ENCODE assay signal across 1 cellular context in the genomic region with DNA sequence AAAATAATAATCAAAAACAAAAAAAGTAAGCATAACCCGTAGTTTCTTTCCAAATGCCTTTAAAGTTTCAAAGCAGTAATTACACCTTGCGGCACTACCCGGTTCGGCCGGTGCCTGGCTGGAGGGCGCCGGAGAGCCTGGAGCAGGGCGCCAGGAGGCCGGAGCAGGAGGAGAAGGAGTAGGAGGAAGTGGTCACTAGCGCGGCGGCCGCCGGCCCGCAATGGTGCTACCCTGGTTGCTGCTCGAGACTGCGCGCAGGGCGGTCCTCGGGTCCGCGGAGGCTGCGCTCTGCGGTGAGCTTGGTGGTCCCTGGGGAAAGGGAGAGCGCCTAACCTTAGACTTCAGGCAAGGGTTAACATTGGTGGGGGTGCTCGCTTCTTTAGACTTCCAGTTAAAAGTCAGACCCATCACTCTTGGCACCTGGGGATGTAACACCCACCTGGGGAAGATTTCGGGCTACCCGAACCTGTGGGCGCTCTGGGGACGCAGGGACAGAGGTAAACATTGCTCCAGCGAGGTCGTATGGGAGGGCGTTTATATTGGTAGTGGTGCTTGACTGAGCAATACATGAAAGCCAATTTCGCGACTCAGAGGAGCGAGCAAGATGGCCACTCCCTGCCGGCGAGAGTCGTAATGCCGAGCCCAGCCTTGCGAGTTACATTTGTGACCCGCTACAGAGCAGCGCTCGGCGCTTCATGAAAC.
TF ChIP-seq lines count a peak whose summit lies in the region.

No MANE protein-coding gene starts in this region.

TF ChIP-seq in HepG2, 621 proteins besides CTCF, POLR2A, EP300 and RAD21 (continued from another document and continues in another):
- TF ChIP-seq, protein P1, sequence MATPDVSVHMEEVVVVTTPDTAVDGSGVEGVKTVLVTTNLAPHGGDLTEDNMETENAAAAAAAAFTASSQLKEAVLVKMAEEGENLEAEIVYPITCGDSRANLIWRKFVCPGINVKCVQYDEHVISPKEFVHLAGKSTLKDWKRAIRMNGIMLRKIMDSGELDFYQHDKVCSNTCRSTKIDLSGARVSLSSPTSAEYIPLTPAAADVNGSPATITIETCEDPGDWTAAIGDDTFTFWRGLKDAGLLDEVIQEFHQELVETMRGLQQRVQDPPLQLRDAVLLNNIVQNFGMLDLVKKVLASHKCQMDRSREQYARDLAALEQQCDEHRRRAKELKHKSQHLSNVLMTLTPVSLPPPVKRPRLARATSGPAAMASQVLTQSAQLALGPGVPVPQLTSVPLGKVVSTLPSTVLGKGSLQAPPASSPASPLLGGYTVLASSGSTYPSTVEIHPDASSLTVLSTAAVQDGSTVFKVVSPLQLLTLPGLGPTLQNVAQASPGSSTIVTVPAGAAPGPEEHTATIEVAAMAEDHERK (CRISPR knock-in tag; IDR thresholded peaks at IDR 0.05; ENCODE audit: low read depth) = no peak
- TF ChIP-seq, protein P2, sequence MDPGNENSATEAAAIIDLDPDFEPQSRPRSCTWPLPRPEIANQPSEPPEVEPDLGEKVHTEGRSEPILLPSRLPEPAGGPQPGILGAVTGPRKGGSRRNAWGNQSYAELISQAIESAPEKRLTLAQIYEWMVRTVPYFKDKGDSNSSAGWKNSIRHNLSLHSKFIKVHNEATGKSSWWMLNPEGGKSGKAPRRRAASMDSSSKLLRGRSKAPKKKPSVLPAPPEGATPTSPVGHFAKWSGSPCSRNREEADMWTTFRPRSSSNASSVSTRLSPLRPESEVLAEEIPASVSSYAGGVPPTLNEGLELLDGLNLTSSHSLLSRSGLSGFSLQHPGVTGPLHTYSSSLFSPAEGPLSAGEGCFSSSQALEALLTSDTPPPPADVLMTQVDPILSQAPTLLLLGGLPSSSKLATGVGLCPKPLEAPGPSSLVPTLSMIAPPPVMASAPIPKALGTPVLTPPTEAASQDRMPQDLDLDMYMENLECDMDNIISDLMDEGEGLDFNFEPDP (CRISPR knock-in tag; conservative IDR thresholded peaks at IDR 0.05) = no peak
- TF ChIP-seq NFE2 (CRISPR knock-in tag; IDR thresholded peaks at IDR 0.05) (no peak), HOXA7 (CRISPR knock-in tag; IDR thresholded peaks at IDR 0.05) (no peak), CBFB (CRISPR knock-in tag; IDR thresholded peaks at IDR 0.05) (0 out of 2 replicates have a peak, but pooled peaks have one; percentile 55), EZH2 (conservative IDR thresholded peaks at IDR 0.05; ENCODE audit: low read depth, low read length) (no peak), ZNF547 (CRISPR knock-in tag; IDR thresholded peaks at IDR 0.05) (no peak), BRD4 (CRISPR knock-in tag; IDR thresholded peaks at IDR 0.05) (peak; percentile 90), KDM2A (CRISPR knock-in tag; IDR thresholded peaks at IDR 0.05; ENCODE audit: borderline replicate concordance, low read depth) (peak; percentile 87), ZNF329 (CRISPR knock-in tag; IDR thresholded peaks at IDR 0.05; ENCODE audit: low read depth) (no peak), ZNF121 (CRISPR knock-in tag; IDR thresholded peaks at IDR 0.05) (peak; percentile 45; the same call in 1 of the 2 replicates), ZNF570 (CRISPR knock-in tag; IDR thresholded peaks at IDR 0.05; ENCODE audit: borderline replicate concordance) (no peak), SNAI1 (CRISPR knock-in tag; IDR thresholded peaks at IDR 0.05; ENCODE audit: borderline replicate concordance) (peak; percentile 70; the same call in 1 of the 2 replicates), ZNF234 (CRISPR knock-in tag; conservative IDR thresholded peaks at IDR 0.05) (no peak), AGO2 (optimal IDR thresholded peaks at IDR 0.05; ENCODE audit: low read depth, low read length) (peak; percentile 43), REXO4 (CRISPR knock-in tag; IDR thresholded peaks at IDR 0.05; ENCODE audit: borderline replicate concordance) (no peak), ZMYM2 (CRISPR knock-in tag; IDR thresholded peaks at IDR 0.05) (no peak), ZNF605 (CRISPR knock-in tag; IDR thresholded peaks at IDR 0.05) (no peak; the same call in 1 of the 2 replicates), SIX4 (CRISPR knock-in tag; IDR thresholded peaks at IDR 0.05) (no peak), SPEN (CRISPR knock-in tag; IDR thresholded peaks at IDR 0.05; ENCODE audit: low read depth) (no peak), DR1 (CRISPR knock-in tag; IDR thresholded peaks at IDR 0.05) (no peak), SP140L (CRISPR knock-in tag; IDR thresholded peaks at IDR 0.05; ENCODE audit: borderline replicate concordance) (no peak), MAFG (CRISPR knock-in tag; IDR thresholded peaks at IDR 0.05) (no peak), ELF3 (CRISPR knock-in tag; IDR thresholded peaks at IDR 0.05) (peak; percentile 91), PAWR (CRISPR knock-in tag; IDR thresholded peaks at IDR 0.05; ENCODE audit: borderline replicate concordance) (no peak), SIN3A (IDR thresholded peaks at IDR 0.05; ENCODE audit: borderline replicate concordance, low read depth, low read length) (no peak), TOE1 (CRISPR knock-in tag; IDR thresholded peaks at IDR 0.05) (no peak), RFXANK (CRISPR knock-in tag; IDR thresholded peaks at IDR 0.05) (no peak), TP53 (CRISPR knock-in tag; conservative IDR thresholded peaks at IDR 0.05) (no peak; the same call in 1 of the 2 replicates), ZSCAN31 (CRISPR knock-in tag; IDR thresholded peaks at IDR 0.05; ENCODE audit: low read depth) (peak; percentile 81), ZNF883 (CRISPR knock-in tag; IDR thresholded peaks at IDR 0.05; ENCODE audit: not compliant biosample characterization) (peak; percentile 56), RFX3 (CRISPR knock-in tag; IDR thresholded peaks at IDR 0.05) (no peak), IKZF4 (CRISPR knock-in tag; IDR thresholded peaks at IDR 0.05; ENCODE audit: borderline replicate concordance, low read depth, not compliant biosample characterization) (peak; percentile 77), ATF7-NPFF (CRISPR knock-in tag; IDR thresholded peaks at IDR 0.05; ENCODE audit: low read depth) (0 out of 2 replicates have a peak, but pooled peaks have one; percentile 39), MEF2D (CRISPR knock-in tag; IDR thresholded peaks at IDR 0.05) (no peak)
- TF ChIP-seq, protein P3, sequence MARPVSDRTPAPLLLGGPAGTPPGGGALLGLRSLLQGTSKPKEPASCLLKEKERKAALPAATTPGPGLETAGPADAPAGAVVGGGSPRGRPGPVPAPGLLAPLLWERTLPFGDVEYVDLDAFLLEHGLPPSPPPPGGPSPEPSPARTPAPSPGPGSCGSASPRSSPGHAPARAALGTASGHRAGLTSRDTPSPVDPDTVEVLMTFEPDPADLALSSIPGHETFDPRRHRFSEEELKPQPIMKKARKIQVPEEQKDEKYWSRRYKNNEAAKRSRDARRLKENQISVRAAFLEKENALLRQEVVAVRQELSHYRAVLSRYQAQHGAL (CRISPR knock-in tag; IDR thresholded peaks at IDR 0.05; ENCODE audit: not compliant biosample characterization) = no peak
- TF ChIP-seq, protein P4, sequence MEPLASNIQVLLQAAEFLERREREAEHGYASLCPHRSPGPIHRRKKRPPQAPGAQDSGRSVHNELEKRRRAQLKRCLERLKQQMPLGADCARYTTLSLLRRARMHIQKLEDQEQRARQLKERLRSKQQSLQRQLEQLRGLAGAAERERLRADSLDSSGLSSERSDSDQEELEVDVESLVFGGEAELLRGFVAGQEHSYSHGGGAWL (CRISPR knock-in tag; IDR thresholded peaks at IDR 0.05) = peak; percentile 68; the same call in 1 of the 2 replicates
- TF ChIP-seq, protein P5, sequence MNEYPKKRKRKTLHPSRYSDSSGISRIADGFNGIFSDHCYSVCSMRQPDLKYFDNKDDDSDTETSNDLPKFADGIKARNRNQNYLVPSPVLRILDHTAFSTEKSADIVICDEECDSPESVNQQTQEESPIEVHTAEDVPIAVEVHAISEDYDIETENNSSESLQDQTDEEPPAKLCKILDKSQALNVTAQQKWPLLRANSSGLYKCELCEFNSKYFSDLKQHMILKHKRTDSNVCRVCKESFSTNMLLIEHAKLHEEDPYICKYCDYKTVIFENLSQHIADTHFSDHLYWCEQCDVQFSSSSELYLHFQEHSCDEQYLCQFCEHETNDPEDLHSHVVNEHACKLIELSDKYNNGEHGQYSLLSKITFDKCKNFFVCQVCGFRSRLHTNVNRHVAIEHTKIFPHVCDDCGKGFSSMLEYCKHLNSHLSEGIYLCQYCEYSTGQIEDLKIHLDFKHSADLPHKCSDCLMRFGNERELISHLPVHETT (CRISPR knock-in tag; conservative IDR thresholded peaks at IDR 0.05) = 0 out of 2 replicates have a peak, but pooled peaks have one; percentile 27
- TF ChIP-seq, protein P6, sequence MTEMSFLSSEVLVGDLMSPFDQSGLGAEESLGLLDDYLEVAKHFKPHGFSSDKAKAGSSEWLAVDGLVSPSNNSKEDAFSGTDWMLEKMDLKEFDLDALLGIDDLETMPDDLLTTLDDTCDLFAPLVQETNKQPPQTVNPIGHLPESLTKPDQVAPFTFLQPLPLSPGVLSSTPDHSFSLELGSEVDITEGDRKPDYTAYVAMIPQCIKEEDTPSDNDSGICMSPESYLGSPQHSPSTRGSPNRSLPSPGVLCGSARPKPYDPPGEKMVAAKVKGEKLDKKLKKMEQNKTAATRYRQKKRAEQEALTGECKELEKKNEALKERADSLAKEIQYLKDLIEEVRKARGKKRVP (CRISPR knock-in tag; IDR thresholded peaks at IDR 0.05) = no peak
- TF ChIP-seq, protein P7, sequence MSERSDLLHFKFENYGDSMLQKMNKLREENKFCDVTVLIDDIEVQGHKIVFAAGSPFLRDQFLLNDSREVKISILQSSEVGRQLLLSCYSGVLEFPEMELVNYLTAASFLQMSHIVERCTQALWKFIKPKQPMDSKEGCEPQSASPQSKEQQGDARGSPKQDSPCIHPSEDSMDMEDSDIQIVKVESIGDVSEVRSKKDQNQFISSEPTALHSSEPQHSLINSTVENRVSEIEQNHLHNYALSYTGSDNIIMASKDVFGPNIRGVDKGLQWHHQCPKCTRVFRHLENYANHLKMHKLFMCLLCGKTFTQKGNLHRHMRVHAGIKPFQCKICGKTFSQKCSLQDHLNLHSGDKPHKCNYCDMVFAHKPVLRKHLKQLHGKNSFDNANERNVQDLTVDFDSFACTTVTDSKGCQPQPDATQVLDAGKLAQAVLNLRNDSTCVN (CRISPR knock-in tag; IDR thresholded peaks at IDR 0.05; ENCODE audit: borderline replicate concordance) = 0 out of 2 replicates have a peak, but pooled peaks have one; percentile 33
- TF ChIP-seq, protein P8, sequence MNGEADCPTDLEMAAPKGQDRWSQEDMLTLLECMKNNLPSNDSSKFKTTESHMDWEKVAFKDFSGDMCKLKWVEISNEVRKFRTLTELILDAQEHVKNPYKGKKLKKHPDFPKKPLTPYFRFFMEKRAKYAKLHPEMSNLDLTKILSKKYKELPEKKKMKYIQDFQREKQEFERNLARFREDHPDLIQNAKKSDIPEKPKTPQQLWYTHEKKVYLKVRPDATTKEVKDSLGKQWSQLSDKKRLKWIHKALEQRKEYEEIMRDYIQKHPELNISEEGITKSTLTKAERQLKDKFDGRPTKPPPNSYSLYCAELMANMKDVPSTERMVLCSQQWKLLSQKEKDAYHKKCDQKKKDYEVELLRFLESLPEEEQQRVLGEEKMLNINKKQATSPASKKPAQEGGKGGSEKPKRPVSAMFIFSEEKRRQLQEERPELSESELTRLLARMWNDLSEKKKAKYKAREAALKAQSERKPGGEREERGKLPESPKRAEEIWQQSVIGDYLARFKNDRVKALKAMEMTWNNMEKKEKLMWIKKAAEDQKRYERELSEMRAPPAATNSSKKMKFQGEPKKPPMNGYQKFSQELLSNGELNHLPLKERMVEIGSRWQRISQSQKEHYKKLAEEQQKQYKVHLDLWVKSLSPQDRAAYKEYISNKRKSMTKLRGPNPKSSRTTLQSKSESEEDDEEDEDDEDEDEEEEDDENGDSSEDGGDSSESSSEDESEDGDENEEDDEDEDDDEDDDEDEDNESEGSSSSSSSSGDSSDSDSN (CRISPR knock-in tag; IDR thresholded peaks at IDR 0.05) = peak; percentile 75; the same call in 1 of the 2 replicates
- TF ChIP-seq, protein P9, sequence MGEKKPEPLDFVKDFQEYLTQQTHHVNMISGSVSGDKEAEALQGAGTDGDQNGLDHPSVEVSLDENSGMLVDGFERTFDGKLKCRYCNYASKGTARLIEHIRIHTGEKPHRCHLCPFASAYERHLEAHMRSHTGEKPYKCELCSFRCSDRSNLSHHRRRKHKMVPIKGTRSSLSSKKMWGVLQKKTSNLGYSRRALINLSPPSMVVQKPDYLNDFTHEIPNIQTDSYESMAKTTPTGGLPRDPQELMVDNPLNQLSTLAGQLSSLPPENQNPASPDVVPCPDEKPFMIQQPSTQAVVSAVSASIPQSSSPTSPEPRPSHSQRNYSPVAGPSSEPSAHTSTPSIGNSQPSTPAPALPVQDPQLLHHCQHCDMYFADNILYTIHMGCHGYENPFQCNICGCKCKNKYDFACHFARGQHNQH (CRISPR knock-in tag; IDR thresholded peaks at IDR 0.05) = 0 out of 2 replicates have a peak, but pooled peaks have one; percentile 37
- TF ChIP-seq, protein P10, sequence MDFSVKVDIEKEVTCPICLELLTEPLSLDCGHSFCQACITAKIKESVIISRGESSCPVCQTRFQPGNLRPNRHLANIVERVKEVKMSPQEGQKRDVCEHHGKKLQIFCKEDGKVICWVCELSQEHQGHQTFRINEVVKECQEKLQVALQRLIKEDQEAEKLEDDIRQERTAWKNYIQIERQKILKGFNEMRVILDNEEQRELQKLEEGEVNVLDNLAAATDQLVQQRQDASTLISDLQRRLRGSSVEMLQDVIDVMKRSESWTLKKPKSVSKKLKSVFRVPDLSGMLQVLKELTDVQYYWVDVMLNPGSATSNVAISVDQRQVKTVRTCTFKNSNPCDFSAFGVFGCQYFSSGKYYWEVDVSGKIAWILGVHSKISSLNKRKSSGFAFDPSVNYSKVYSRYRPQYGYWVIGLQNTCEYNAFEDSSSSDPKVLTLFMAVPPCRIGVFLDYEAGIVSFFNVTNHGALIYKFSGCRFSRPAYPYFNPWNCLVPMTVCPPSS (IDR thresholded peaks at IDR 0.05) = no peak
- TF ChIP-seq, protein P11, sequence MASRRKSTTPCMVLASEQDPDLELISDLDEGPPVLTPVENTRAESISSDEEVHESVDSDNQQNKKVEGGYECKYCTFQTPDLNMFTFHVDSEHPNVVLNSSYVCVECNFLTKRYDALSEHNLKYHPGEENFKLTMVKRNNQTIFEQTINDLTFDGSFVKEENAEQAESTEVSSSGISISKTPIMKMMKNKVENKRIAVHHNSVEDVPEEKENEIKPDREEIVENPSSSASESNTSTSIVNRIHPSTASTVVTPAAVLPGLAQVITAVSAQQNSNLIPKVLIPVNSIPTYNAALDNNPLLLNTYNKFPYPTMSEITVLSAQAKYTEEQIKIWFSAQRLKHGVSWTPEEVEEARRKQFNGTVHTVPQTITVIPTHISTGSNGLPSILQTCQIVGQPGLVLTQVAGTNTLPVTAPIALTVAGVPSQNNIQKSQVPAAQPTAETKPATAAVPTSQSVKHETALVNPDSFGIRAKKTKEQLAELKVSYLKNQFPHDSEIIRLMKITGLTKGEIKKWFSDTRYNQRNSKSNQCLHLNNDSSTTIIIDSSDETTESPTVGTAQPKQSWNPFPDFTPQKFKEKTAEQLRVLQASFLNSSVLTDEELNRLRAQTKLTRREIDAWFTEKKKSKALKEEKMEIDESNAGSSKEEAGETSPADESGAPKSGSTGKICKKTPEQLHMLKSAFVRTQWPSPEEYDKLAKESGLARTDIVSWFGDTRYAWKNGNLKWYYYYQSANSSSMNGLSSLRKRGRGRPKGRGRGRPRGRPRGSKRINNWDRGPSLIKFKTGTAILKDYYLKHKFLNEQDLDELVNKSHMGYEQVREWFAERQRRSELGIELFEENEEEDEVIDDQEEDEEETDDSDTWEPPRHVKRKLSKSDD (CRISPR knock-in tag; IDR thresholded peaks at IDR 0.05; ENCODE audit: low read depth) = no peak
- TF ChIP-seq, protein P12, sequence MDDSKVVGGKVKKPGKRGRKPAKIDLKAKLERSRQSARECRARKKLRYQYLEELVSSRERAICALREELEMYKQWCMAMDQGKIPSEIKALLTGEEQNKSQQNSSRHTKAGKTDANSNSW (CRISPR knock-in tag; IDR thresholded peaks at IDR 0.05; ENCODE audit: borderline replicate concordance) = no peak
